10 cellular contexts compared by ENCODE assay signal in the genomic region with DNA sequence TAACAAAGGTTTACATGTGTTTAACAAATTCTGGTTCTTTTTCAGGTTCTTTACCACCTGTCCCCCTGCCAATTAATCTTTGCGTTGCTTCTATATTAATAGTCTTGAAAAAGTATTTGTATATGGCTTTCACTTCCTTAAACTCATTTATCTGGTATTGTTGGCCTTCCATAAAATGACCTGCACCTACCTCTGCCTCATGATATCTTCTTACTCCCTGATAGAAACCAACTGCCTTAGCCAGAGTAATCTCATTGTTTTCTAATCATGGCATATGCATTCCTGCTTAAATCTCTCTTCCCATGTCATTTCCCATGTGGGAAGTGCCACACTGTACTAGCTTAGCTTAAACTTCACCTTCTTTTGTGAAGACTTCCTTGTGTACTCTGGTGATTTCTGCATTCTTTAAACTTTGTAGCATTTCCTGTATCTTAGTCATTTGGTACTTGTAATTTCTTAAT. TPM values are rescaled to one million over a fixed set of nuclear protein-coding genes. Genes with fewer than 3 reads are reported as not detected.
DNase-seq lines count a peak whose midpoint lies in the region; ATAC-seq and TF ChIP-seq lines count a peak whose summit lies in the region.
"Had no signal": no experiment of that assay in that cellular context is flagged by ENCODE, and none has a peak within 500 bp of the region (broad histone marks: within the 10 kb centered on the region; RNA-seq: fewer than 3 reads in every experiment).

No MANE protein-coding gene starts in this region.

- no peak overlapping the region for H2AFZ ChIP-seq in smooth muscle cell (ENCODE audit: low read depth)

- H3K9ac ChIP-seq in smooth muscle cell (ENCODE audit: low read depth): no peak overlapping the region

- H3K9me3 ChIP-seq in T-helper 17 cell (ENCODE audit: control insufficient read depth, low read length, poor library complexity, severe bottlenecking) (no peaks in the 10 kb centered on the region), spleen (no peaks in the 10 kb centered on the region), smooth muscle cell (replicated peaks; ENCODE audit: low read depth) (no peaks in the 10 kb centered on the region)

- H3K36me3 ChIP-seq in spleen (no peaks in the 10 kb centered on the region), smooth muscle cell (ENCODE audit: low read depth) (no peaks in the 10 kb centered on the region)

- TF ChIP-seq POLR2A in spleen (IDR thresholded peaks at IDR 0.05): no peak

- H3K27me3 ChIP-seq in spleen (replicated peaks in 1 of 7) (no peaks in the 10 kb centered on the region), smooth muscle cell (ENCODE audit: low read depth) (no peaks in the 10 kb centered on the region)

- no peaks in the 10 kb centered on the region for H3F3A ChIP-seq in smooth muscle cell (ENCODE audit: low read depth)

- H3K4me1 ChIP-seq in spleen: peaks cover 35 to 100% (median 71%) of the 10 kb centered on the region in 6 donors
- no peaks in the 10 kb centered on the region for H3K4me1 ChIP-seq in smooth muscle cell (ENCODE audit: low read depth)

- DNase-seq in activated naive CD8-positive, alpha-beta T cell treated with anti-CD3 and anti-CD28 coated beads, Interleukin-2, amount 10 ng/mL, durations not matched to agents 7 days and 5 days: no peak
- no peak for DNase-seq in activated naive CD8-positive, alpha-beta T cell treated with anti-CD3 and anti-CD28 coated beads for 36 hours
- DNase-seq in T-helper 17 cell (no peak), spleen (no peak), LoVo (ENCODE audit: low spot score) (no peak), smooth muscle cell (lab: John Stamatoyannopoulos, UW; ENCODE audit: unreplicated experiment) (no peak)
- DNase-seq in activated CD4-positive, alpha-beta T cell treated with anti-CD3 and anti-CD28 coated beads, Interleukin-2, amount 50 U/mL, for 4 hours: no peak
- DNase-seq: aorta, NCI-H2029 treated with DMSO at 0.1 percent for 48 hours had no signal

- peaks cover 22% of the 10 kb centered on the region for H3K36me3 Mint-ChIP-seq in activated naive CD8-positive, alpha-beta T cell treated with anti-CD3 and anti-CD28 coated beads, Interleukin-2, amount 10 ng/mL, durations not matched to agents 7 days and 5 days
- peaks cover 19% of the 10 kb centered on the region for H3K36me3 Mint-ChIP-seq in activated naive CD8-positive, alpha-beta T cell treated with anti-CD3 and anti-CD28 coated beads for 36 hours
- no peaks in the 10 kb centered on the region for H3K36me3 Mint-ChIP-seq in T-helper 17 cell (ENCODE audit: low read depth)

- no peak overlapping the region for H3K4me2 ChIP-seq in smooth muscle cell

- no peak for ATAC-seq in activated naive CD8-positive, alpha-beta T cell treated with anti-CD3 and anti-CD28 coated beads, Interleukin-2, amount 10 ng/mL, durations not matched to agents 7 days and 5 days (ENCODE audit: low read depth)
- ATAC-seq in HG02885 (IDR thresholded peaks at IDR 0.05; ENCODE audit: poor library complexity, unreplicated experiment) (peak; percentile 72), T-helper 17 cell (no peak)

- POLR2A ChIA-PET in activated naive CD8-positive, alpha-beta T cell treated with anti-CD3 and anti-CD28 coated beads, Interleukin-2, amount 10 ng/mL, durations not matched to agents 7 days and 5 days (lab: Charles Lee): no interaction called here

- WGBS in spleen, 5 donors: 47 to 64% (median 53%) methylated on average over 1 of the region's 1 CpG
- 100% methylated on average over 1 of the region's 1 CpG for WGBS in smooth muscle cell (ENCODE audit: low lambda C conversion rate)

- peak overlapping the region; percentile 47 for H3K27ac Mint-ChIP-seq in activated naive CD8-positive, alpha-beta T cell treated with anti-CD3 and anti-CD28 coated beads, Interleukin-2, amount 10 ng/mL, durations not matched to agents 7 days and 5 days
- no peak overlapping the region for H3K27ac Mint-ChIP-seq in activated naive CD8-positive, alpha-beta T cell treated with anti-CD3 and anti-CD28 coated beads for 36 hours
- peak overlapping the region; percentile 63 for H3K27ac Mint-ChIP-seq in T-helper 17 cell

- peaks cover 97% of the 10 kb centered on the region for H3K79me2 ChIP-seq in smooth muscle cell (ENCODE audit: low read depth)

- H3K4me3 Mint-ChIP-seq in activated naive CD8-positive, alpha-beta T cell treated with anti-CD3 and anti-CD28 coated beads, Interleukin-2, amount 10 ng/mL, durations not matched to agents 7 days and 5 days: peak overlapping the region; percentile 44
- H3K4me3 Mint-ChIP-seq in activated naive CD8-positive, alpha-beta T cell treated with anti-CD3 and anti-CD28 coated beads for 36 hours: no peak overlapping the region
- H3K4me3 Mint-ChIP-seq in T-helper 17 cell: peak overlapping the region; percentile 45

- H3K4me3 ChIP-seq in spleen: no peak overlapping the region
- no peak overlapping the region for H3K4me3 ChIP-seq in smooth muscle cell

- H4K20me1 ChIP-seq in smooth muscle cell (ENCODE audit: low read depth): peaks cover 97% of the 10 kb centered on the region

- no peaks in the 10 kb centered on the region for H3K9me3 Mint-ChIP-seq in activated naive CD8-positive, alpha-beta T cell treated with anti-CD3 and anti-CD28 coated beads, Interleukin-2, amount 10 ng/mL, durations not matched to agents 7 days and 5 days
- H3K9me3 Mint-ChIP-seq in activated naive CD8-positive, alpha-beta T cell treated with anti-CD3 and anti-CD28 coated beads for 36 hours: no peaks in the 10 kb centered on the region

- H3K4me1 Mint-ChIP-seq in activated naive CD8-positive, alpha-beta T cell treated with anti-CD3 and anti-CD28 coated beads, Interleukin-2, amount 10 ng/mL, durations not matched to agents 7 days and 5 days: peaks cover 49% of the 10 kb centered on the region
- H3K4me1 Mint-ChIP-seq in activated naive CD8-positive, alpha-beta T cell treated with anti-CD3 and anti-CD28 coated beads for 36 hours: peaks cover 59% of the 10 kb centered on the region
- peaks cover 56% of the 10 kb centered on the region for H3K4me1 Mint-ChIP-seq in T-helper 17 cell

- no peaks in the 10 kb centered on the region for H3K27me3 Mint-ChIP-seq in activated naive CD8-positive, alpha-beta T cell treated with anti-CD3 and anti-CD28 coated beads, Interleukin-2, amount 10 ng/mL, durations not matched to agents 7 days and 5 days
- no peaks in the 10 kb centered on the region for H3K27me3 Mint-ChIP-seq in activated naive CD8-positive, alpha-beta T cell treated with anti-CD3 and anti-CD28 coated beads for 36 hours
- H3K27me3 Mint-ChIP-seq in T-helper 17 cell: no peaks in the 10 kb centered on the region

- no peak for TF ChIP-seq CTCF in spleen (IDR thresholded peaks at IDR 0.05 in 8 of 11, conservative IDR thresholded peaks at IDR 0.05 in 3 of 11)
- TF ChIP-seq CTCF in smooth muscle cell (IDR thresholded peaks at IDR 0.05; ENCODE audit: borderline replicate concordance, insufficient read depth, poor library complexity, severe bottlenecking): no peak

- peak overlapping the region in 5 of 8 donors; percentile 11 to 59 (median 44) for H3K27ac ChIP-seq in spleen
- H3K27ac ChIP-seq in smooth muscle cell (ENCODE audit: low read depth): no peak overlapping the region

- intact Hi-C loops in spleen (cut with DNase I; ENCODE audit: low total_unique reads): loop anchor here (10.0 kb wide), 1 partner anchor 54 kb away; no protein-coding TSS in a partner anchor

RNA-seq across cellular contexts. Expression of gene SMG7, which starts 8.7 kb away (rescaled TPM):
- 10 to 100 TPM; 73.6 to 76.0 TPM for total RNA-seq in activated naive CD8-positive, alpha-beta T cell treated with anti-CD3 and anti-CD28 coated beads, Interleukin-2, amount 10 ng/mL, durations not matched to agents 7 days and 5 days
- 10 to 100 TPM; 61.4 to 65.1 TPM for total RNA-seq in activated naive CD8-positive, alpha-beta T cell treated with anti-CD3 and anti-CD28 coated beads for 36 hours
- total RNA-seq in T-helper 17 cell (10 to 100 TPM; 50.6 to 51.0 TPM), spleen (100 to 1,000 TPM in 1 of 7 donors, 10 to 100 TPM in 6; 51.7 to 116 (median 68.8) TPM), smooth muscle cell (30.3 and 40.4 TPM in 2 replicates)
- polyA plus RNA-seq in spleen (10 to 100 TPM; 14.1 to 18.3 (median 14.6) TPM), smooth muscle cell (18.3 and 21.3 TPM in 2 replicates)
